Comparison of ENCODE assay signal across 16 cellular contexts in the genomic region with DNA sequence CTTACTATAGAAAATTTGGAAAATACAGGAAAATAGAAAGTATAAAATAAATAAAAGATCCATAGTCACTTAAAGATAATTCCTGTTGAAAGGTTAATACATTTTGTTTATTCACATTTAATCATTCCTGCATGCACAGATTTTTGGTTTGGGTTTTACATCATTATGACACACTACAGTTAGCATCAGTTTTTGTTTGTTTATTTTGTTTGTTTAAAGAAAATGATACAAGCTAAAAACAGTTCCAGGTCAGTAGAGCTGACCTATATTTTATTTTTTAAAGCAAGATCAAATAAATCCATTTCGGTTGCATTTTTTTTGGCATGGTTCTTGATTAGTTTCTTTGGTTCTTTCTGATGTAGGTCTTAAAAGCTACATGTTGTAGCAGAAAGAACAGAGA.
DNase-seq lines count a peak whose midpoint lies in the region; ATAC-seq and TF ChIP-seq lines count a peak whose summit lies in the region.
"Had no signal": no experiment of that assay in that cellular context is flagged by ENCODE, and none has a peak within 500 bp of the region (broad histone marks: within the 10 kb centered on the region; RNA-seq: fewer than 3 reads in every experiment).

No MANE protein-coding gene starts in this region.

- no peak overlapping the region for H2AFZ ChIP-seq in hepatocyte
- H2AFZ ChIP-seq: GM23338 had no signal

- DNase-seq in DMS53 (lab: John Stamatoyannopoulos, UW) (peak; percentile 19), DMS53 treated with DMSO at 0.1 percent for 48 hours (lab: John Stamatoyannopoulos, UW; ENCODE audit: unreplicated experiment) (no peak), SK-N-MC (ENCODE audit: low read depth, low spot score) (no peak), fibroblast of gingiva (ENCODE audit: low read depth) (peak; percentile 32), vagina (ENCODE audit: extremely low spot score in 2 of 2) (no peak), hepatocyte (ENCODE audit: low spot score) (no peak), HUDEP-2 (lab: John Stamatoyannopoulos, UW; ENCODE audit: unreplicated experiment in 76 of 76) (no peak)
- DNase-seq: ACHN; CD4-positive, CD25-positive, alpha-beta regulatory T cell; DND-41; GF-D8; H7 had no signal

- H3K79me2 ChIP-seq in hepatocyte, result no peaks in the 10 kb centered on the region

- no peaks in the 10 kb centered on the region for H3K9me2 ChIP-seq in hepatocyte (replicated peaks; ENCODE audit: insufficient read depth)

- no peak for ATAC-seq in GM21447 (IDR thresholded peaks at IDR 0.05; ENCODE audit: unreplicated experiment)
- ATAC-seq: GM23338 had no signal

- H4K20me1 ChIP-seq in hepatocyte (ENCODE audit: insufficient read depth, poor library complexity, severe bottlenecking), result no peaks in the 10 kb centered on the region
- H4K20me1 ChIP-seq: BLaER1 treated with 17β-estradiol and CSF1 and Interleukin-3, amounts not matched to agents 10 nM and 100 nM had no signal

- H3K36me3 ChIP-seq in SK-N-MC (ENCODE audit: insufficient read depth, low read length) (no peaks in the 10 kb centered on the region), vagina (no peaks in the 10 kb centered on the region), hepatocyte (replicated peaks; ENCODE audit: insufficient read depth, low read depth) (no peaks in the 10 kb centered on the region)
- H3K36me3 ChIP-seq: BLaER1 treated with 17β-estradiol and CSF1 and Interleukin-3, amounts not matched to agents 10 nM and 100 nM had no signal

- H3K4me1 ChIP-seq in vagina (no peaks in the 10 kb centered on the region), hepatocyte (ENCODE audit: insufficient read depth) (no peaks in the 10 kb centered on the region)
- H3K4me1 ChIP-seq: BLaER1 treated with 17β-estradiol and CSF1 and Interleukin-3, amounts not matched to agents 10 nM and 100 nM had no signal

- intact Hi-C loops in vagina (cut with DNase I), result no loop called here

- H3K9me3 ChIP-seq in SK-N-MC (ENCODE audit: low read depth, low read length) (no peaks in the 10 kb centered on the region), vagina (no peaks in the 10 kb centered on the region), hepatocyte (ENCODE audit: low read depth) (no peaks in the 10 kb centered on the region)
- H3K9me3 ChIP-seq: BLaER1 treated with 17β-estradiol and CSF1 and Interleukin-3, amounts not matched to agents 10 nM and 100 nM had no signal

- no peak for TF ChIP-seq POLR2A in vagina (IDR thresholded peaks at IDR 0.05)

- H3K27me3 ChIP-seq in vagina, result no peaks in the 10 kb centered on the region
- H3K27me3 ChIP-seq in hepatocyte, result no peaks in the 10 kb centered on the region
- H3K27me3 ChIP-seq: BLaER1 treated with 17β-estradiol and CSF1 and Interleukin-3, amounts not matched to agents 10 nM and 100 nM had no signal

- H3K9ac ChIP-seq in SK-N-MC (ENCODE audit: insufficient read length), result no peak overlapping the region
- H3K9ac ChIP-seq: BLaER1 treated with 17β-estradiol and CSF1 and Interleukin-3, amounts not matched to agents 10 nM and 100 nM had no signal

- TF ChIP-seq CTCF in vagina (IDR thresholded peaks at IDR 0.05), result no peak
- TF ChIP-seq CTCF in hepatocyte (IDR thresholded peaks at IDR 0.05; ENCODE audit: poor library complexity), result no peak

- WGBS in hepatocyte (ENCODE audit: low lambda C conversion rate, missing lambda C conversion rate), result 68% methylated on average over 1 of the region's 1 CpG

- H3K4me3 ChIP-seq in SK-N-MC (no peak overlapping the region), vagina (no peak overlapping the region), hepatocyte (no peak overlapping the region)
- H3K4me3 ChIP-seq: BLaER1 treated with 17β-estradiol and CSF1 and Interleukin-3, amounts not matched to agents 10 nM and 100 nM; GM23338 had no signal

- peak overlapping the region; percentile 81 for H3K27ac ChIP-seq in SK-N-MC
- no peak overlapping the region for H3K27ac ChIP-seq in vagina
- no peak overlapping the region for H3K27ac ChIP-seq in hepatocyte
- H3K27ac ChIP-seq: 22Rv1; BLaER1 treated with 17β-estradiol and CSF1 and Interleukin-3, amounts not matched to agents 10 nM and 100 nM had no signal

- H3K4me2 ChIP-seq in hepatocyte, result no peak overlapping the region
- H3K4me2 ChIP-seq: BLaER1 treated with 17β-estradiol and CSF1 and Interleukin-3, amounts not matched to agents 10 nM and 100 nM; GM23338 had no signal

Comparison
In these comparisons a context has a peak if more than half of its experiments do, and no peak if none do; other contexts are left out.
1. DNase-seq: peak in DMS53 (single experiment) and fibroblast of gingiva (single experiment); none in DMS53 treated with DMSO at 0.1 percent for 48 hours (single experiment), SK-N-MC (single experiment), vagina (0 of 2), hepatocyte (single experiment) and HUDEP-2 (0 of 76).